ENCODE assay signal across 7 cellular contexts in the genomic region with DNA sequence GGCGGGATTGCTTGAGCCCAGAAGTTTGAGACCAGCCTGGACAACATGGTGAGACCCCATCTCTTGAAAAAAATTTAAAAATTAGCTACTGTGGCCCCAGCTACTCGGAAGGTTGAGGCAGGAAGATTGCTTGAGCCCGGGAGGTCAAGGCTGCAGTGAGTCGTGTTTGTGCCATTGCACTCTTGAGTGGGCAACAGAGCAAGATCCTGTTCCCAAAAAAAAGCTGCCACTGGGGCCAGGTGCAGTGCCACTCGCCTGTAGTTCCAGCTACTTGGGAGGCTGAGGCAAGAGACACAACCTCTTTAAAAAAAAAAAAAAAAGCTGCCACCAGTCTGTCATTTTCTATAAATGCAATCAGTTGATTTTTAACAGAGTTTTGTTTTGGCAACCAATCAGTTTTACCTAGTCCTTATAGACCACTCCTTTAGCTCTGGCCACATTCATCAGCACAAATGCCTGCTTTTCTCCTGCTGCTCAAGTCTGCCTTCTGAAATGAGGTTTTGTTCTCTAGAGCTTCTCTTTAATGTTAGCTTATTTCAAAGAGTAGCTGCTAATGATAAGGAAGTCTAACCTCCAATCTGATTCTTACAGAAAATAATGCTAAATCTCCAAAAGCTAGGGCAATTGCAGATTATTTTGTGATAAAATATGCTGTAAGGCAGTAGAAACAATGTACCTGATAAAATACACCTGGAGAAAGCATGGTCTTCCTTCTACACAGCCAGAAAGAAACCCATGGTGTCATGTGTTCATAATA.
DNase-seq lines count a peak whose midpoint lies in the region; ATAC-seq, FAIRE-seq and TF ChIP-seq lines count a peak whose summit lies in the region.

No MANE protein-coding gene starts in this region.

- H3K36me3 ChIP-seq in OCI-LY7 (ENCODE audit: insufficient read depth, low read length) (no peaks in the 10 kb centered on the region), endothelial cell of umbilical vein (ENCODE audit: control insufficient read depth in 2 of 2, extremely low read depth in 1 of 2, insufficient read depth in 2 of 2, low read length in 2 of 2) (no peaks in the 10 kb centered on the region), small intestine (ENCODE audit: control insufficient read depth in 2 of 2, insufficient read depth in 2 of 2, low read length in 2 of 2) (no peaks in the 10 kb centered on the region)

- H3K27ac ChIP-seq in OCI-LY7 (ENCODE audit: low read depth, low read length, poor library complexity, severe bottlenecking) (peak overlapping the region; percentile 80), endothelial cell of umbilical vein (ENCODE audit: insufficient read depth, low read depth, low read length) (peak overlapping the region; percentile 97), small intestine (ENCODE audit: low read depth in 1 of 2, low read length in 1 of 2) (peak overlapping the region; percentile 73 to 98)

- H3K79me2 ChIP-seq in OCI-LY7 (ENCODE audit: insufficient read depth, low read depth, low read length) (peaks cover 13% of the 10 kb centered on the region; the same call in 1 of the 2 replicates), endothelial cell of umbilical vein (ENCODE audit: control insufficient read depth, insufficient read depth, low read length) (peaks cover 8% of the 10 kb centered on the region)

- H3K9me1 ChIP-seq in endothelial cell of umbilical vein (replicated peaks; ENCODE audit: control insufficient read depth, extremely low read depth, insufficient read depth, low read length): no peaks in the 10 kb centered on the region

- H3K4me2 ChIP-seq in OCI-LY7 (ENCODE audit: low read length) (peak overlapping the region; percentile 91), endothelial cell of umbilical vein (ENCODE audit: insufficient read depth, low read length) (no peak overlapping the region)

- ATAC-seq in GM21619 (IDR thresholded peaks at IDR 0.05; ENCODE audit: unreplicated experiment) (no peak), GM21825 (IDR thresholded peaks at IDR 0.05; ENCODE audit: unreplicated experiment) (no peak)

- 26 to 52% (median 33%) methylated on average over 5 of the region's 5 CpGs for WGBS in small intestine, 3 donors

- TF ChIP-seq CTCF in OCI-LY7 (conservative IDR thresholded peaks at IDR 0.05; ENCODE audit: low read length) (no peak), endothelial cell of umbilical vein (IDR thresholded peaks at IDR 0.05; ENCODE audit: extremely low read depth in 1 of 2, insufficient read depth in 1 of 2, low read depth in 1 of 2, low read length in 2 of 2) (no peak)

- dilution Hi-C loops in endothelial cell of umbilical vein (cut with MboI; ENCODE audit: extremely low pct_ligation_motif_present, low sequenced_read_pairs): no loop called here

- no TSS peak for BruUV-seq in OCI-LY7 (replicated peaks; lab: Mats Ljungman, UMichigan)
- BruUV-seq in endothelial cell of umbilical vein (replicated peaks; lab: Mats Ljungman, UMichigan): no TSS peak

- intact Hi-C loops in OCI-LY7 (cut with micrococcal nuclease; ENCODE audit: unreplicated experiment) (no loop called here), endothelial cell of umbilical vein (cut with micrococcal nuclease) (no loop called here)

- no peaks in the 10 kb centered on the region for H3K27me3 ChIP-seq in endothelial cell of umbilical vein (ENCODE audit: control insufficient read depth in 2 of 2, insufficient read depth in 2 of 2, low read length in 2 of 2)
- H3K27me3 ChIP-seq in small intestine (ENCODE audit: control insufficient read depth in 2 of 2, insufficient read depth in 2 of 2, low read length in 2 of 2): no peaks in the 10 kb centered on the region

- H2AFZ ChIP-seq in OCI-LY7 (ENCODE audit: low read length) (peak overlapping the region; percentile 24; the same call in 1 of the 2 replicates), endothelial cell of umbilical vein (ENCODE audit: low read depth, low read length) (no peak overlapping the region)

- no peaks in the 10 kb centered on the region for H4K20me1 ChIP-seq in OCI-LY7 (ENCODE audit: insufficient read depth, low read length)
- H4K20me1 ChIP-seq in endothelial cell of umbilical vein (replicated peaks; ENCODE audit: control insufficient read depth, extremely low read depth, insufficient read depth, low read length): no peaks in the 10 kb centered on the region

- H3K9ac ChIP-seq in endothelial cell of umbilical vein (replicated peaks; ENCODE audit: extremely low read depth, insufficient read depth, low read length): peak overlapping the region; percentile 64

- CTCF ChIA-PET in OCI-LY7 (lab: Charles Lee; ENCODE audit: unreplicated experiment): interaction anchor here (0.9 kb wide), 1 partner anchor 10 kb away, joined by 5 read pairs; no protein-coding TSS in a partner anchor
- CTCF ChIA-PET in endothelial cell of umbilical vein (lab: Charles Lee): interaction anchor here (0.6 to 4.9 kb wide), 6 partner anchors 8 to 74 kb away, joined by 3 to 31 read pairs (median 4); no protein-coding TSS in a partner anchor

- POLR2A ChIA-PET in OCI-LY7 (lab: Charles Lee) (interaction anchor here (0.6 to 1.5 kb wide), 6 partner anchors 9 to 25 kb away, joined by 3 to 6 read pairs (median 4); no protein-coding TSS in a partner anchor), endothelial cell of umbilical vein (lab: Charles Lee) (interaction anchor here (0.6 to 1.4 kb wide), 4 partner anchors 10 to 68 kb away, joined by 3 to 12 read pairs (median 4); no protein-coding TSS in a partner anchor)

- no peaks in the 10 kb centered on the region for H3K9me3 ChIP-seq in OCI-LY7 (ENCODE audit: low read length)
- H3K9me3 ChIP-seq in endothelial cell of umbilical vein (replicated peaks; ENCODE audit: control insufficient read depth, insufficient read depth, low read length): no peaks in the 10 kb centered on the region
- no peaks in the 10 kb centered on the region for H3K9me3 ChIP-seq in small intestine (ENCODE audit: control insufficient read depth, low read depth)

- FAIRE-seq in endothelial cell of umbilical vein (lab: Jason Lieb, UNC) (no peak), small intestine (lab: Jason Lieb, UNC) (no peak)

- TF ChIP-seq POLR2A in GM19099 (IDR thresholded peaks at IDR 0.05; ENCODE audit: extremely low read depth, insufficient read length, low read depth): peak; percentile 83
- TF ChIP-seq POLR2A in endothelial cell of umbilical vein (IDR thresholded peaks at IDR 0.05; ENCODE audit: low read depth, low read length): no peak

- no peaks in the 10 kb centered on the region for H3K9me2 ChIP-seq in OCI-LY7 (ENCODE audit: insufficient read depth, low read length)

- H3K4me3 ChIP-seq in OCI-LY7 (ENCODE audit: low read depth, low read length, poor library complexity, severe bottlenecking) (peak overlapping the region; percentile 59), endothelial cell of umbilical vein (replicated peaks in 1 of 3; ENCODE audit: insufficient read depth in 1 of 3, low read depth in 1 of 3, low read length in 3 of 3) (no peak overlapping the region), small intestine (ENCODE audit: low read depth in 1 of 2, low read length in 2 of 2) (peak overlapping the region in 1 of 2 donors; percentile 15)

- peaks cover 75% of the 10 kb centered on the region for H3K4me1 ChIP-seq in OCI-LY7 (ENCODE audit: insufficient read depth, low read length, poor library complexity, severe bottlenecking)
- peaks cover 32% of the 10 kb centered on the region for H3K4me1 ChIP-seq in endothelial cell of umbilical vein (ENCODE audit: control insufficient read depth, extremely low read depth, insufficient read depth, low read length)
- peaks cover 2 to 14% of the 10 kb centered on the region in 2 donors for H3K4me1 ChIP-seq in small intestine (ENCODE audit: control insufficient read depth in 2 of 2, insufficient read depth in 1 of 2, low read depth in 1 of 2, low read length in 1 of 2)

- DNase-seq in OCI-LY7 (ENCODE audit: low spot score) (no peak), endothelial cell of umbilical vein (ENCODE audit: low read depth, low spot score) (peak; percentile 31), small intestine (peak; percentile 78), cortex of kidney (lab: John Stamatoyannopoulos, UW) (no peak)

TF ChIP-seq in endothelial cell of umbilical vein, 7 proteins besides CTCF, POLR2A, EP300 and RAD21:
- TF ChIP-seq EZH2 (IDR thresholded peaks at IDR 0.05; ENCODE audit: borderline replicate concordance, low read depth, low read length, severe bottlenecking) (no peak), POLR2AphosphoS5 (IDR thresholded peaks at IDR 0.05; ENCODE audit: insufficient read depth, low read depth, low read length) (no peak), JUN (IDR thresholded peaks at IDR 0.05; ENCODE audit: borderline replicate concordance, insufficient read depth, insufficient read length, low read depth) (no peak)

Comparison
In these comparisons a context has a peak if more than half of its experiments do, and no peak if none do; other contexts are left out.
1. DNase-seq: peak in endothelial cell of umbilical vein (single experiment) and small intestine (single experiment); none in OCI-LY7 (single experiment) and cortex of kidney (single experiment).
2. Peak in every context shown above with its lines, with median percentiles within 50 percentile points of each other: H3K27ac ChIP-seq.